26 cellular contexts compared by ENCODE assay signal in genomic region chr3:176087066-176087697, GRCh38.
"Had no signal": no experiment of that assay in that cellular context is flagged by ENCODE, and none has a peak within 500 bp of the region (broad histone marks: within the 10 kb centered on the region; RNA-seq: fewer than 3 reads in every experiment).

No MANE protein-coding gene starts in this region.

- H3K27ac ChIP-seq: dorsolateral prefrontal cortex, epithelial cell of prostate, gastrocnemius medialis, heart left ventricle, hepatocyte, parathyroid adenoma, prostate gland, right lobe of liver, stomach, testis, tibial artery had no signal

- H3K36me3 ChIP-seq: gastrocnemius medialis, heart left ventricle, prostate gland, right lobe of liver, stomach, tibial artery had no signal

- H3K79me2 ChIP-seq: hepatocyte, parathyroid adenoma had no signal

- DNase-seq: dorsolateral prefrontal cortex; effector CD4-positive, alpha-beta T cell; foreskin fibroblast; gastrocnemius medialis; heart left ventricle; kidney; mesenchymal stem cell; mucosa of descending colon; naive B cell; right lobe of liver; stimulated activated CD4-positive, alpha-beta T cell treated with anti-CD3 and anti-CD28 coated beads, Interleukin-12 subunit alpha, Interleukin-12 subunit beta, amount 100 ng/mL, for 4 hours; stimulated activated CD4-positive, alpha-beta T cell treated with anti-CD3 and anti-CD28 coated beads, Interleukin-1b, Interleukin-23, amount 100 ng/mL, for 48 hours; stimulated activated CD4-positive, alpha-beta T cell treated with anti-CD3 and anti-CD28 coated beads, Interleukin-4, amount 100 ng/mL, for 1 hour; stimulated activated naive CD4-positive, alpha-beta T cell treated with Interleukin-2 at 50 U/mL for 16 hours; stomach; testis; tibial artery had no signal

- H3K4me2 ChIP-seq: hepatocyte, smooth muscle cell had no signal

- H3K9me3 ChIP-seq: gastrocnemius medialis, mucosa of descending colon, prostate gland, right lobe of liver, testis had no signal

- H3K27me3 ChIP-seq: dorsolateral prefrontal cortex, gastrocnemius medialis, heart left ventricle, hepatocyte, right lobe of liver, stomach, testis, tibial artery had no signal

- H3K4me1 ChIP-seq: gastrocnemius medialis, heart left ventricle, parathyroid adenoma, prostate gland, stomach, testis had no signal

- H3K9ac ChIP-seq: parathyroid adenoma had no signal

- H3K4me3 ChIP-seq: dorsolateral prefrontal cortex, gastrocnemius medialis, heart left ventricle, hepatocyte, mucosa of descending colon, prostate gland, right lobe of liver, smooth muscle cell, stomach, testis, tibial artery had no signal

- H2AFZ ChIP-seq: hepatocyte, parathyroid adenoma had no signal

- ATAC-seq: esophagus mucosa; gastrocnemius medialis; heart left ventricle; left lobe of liver; mucosa of descending colon; natural killer cell treated with Interleukin-12 subunit alpha and Interleukin-12 subunit beta and Interleukin-15 and Interleukin-18, amount 100 ng/mL, for 72 hours; right lobe of liver; stimulated activated effector memory CD8-positive, alpha-beta T cell treated with anti-CD3 and anti-CD28 coated beads, Interleukin-12 subunit alpha, Interleukin-12 subunit beta, amount 100 ng/mL, for 72 hours had no signal
